8 cellular contexts compared by ENCODE assay signal in the genomic region with DNA sequence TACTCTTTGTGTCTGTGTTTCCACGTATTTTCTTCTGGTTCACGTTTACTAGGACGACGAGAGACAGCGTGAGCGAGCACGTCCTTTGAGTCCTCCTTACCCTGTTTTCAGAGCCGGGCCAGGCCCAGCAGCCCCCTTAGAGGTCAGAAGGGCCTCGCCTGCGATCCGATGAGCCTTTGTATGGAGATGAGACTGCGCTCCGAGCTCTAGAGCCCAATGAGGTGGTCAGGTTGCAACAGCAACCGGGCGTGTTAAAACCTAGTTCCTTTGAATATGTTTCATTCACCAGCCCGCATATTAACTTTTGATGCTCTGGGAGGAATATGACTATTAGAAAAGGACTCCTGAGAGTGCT. TPM values are rescaled to one million over a fixed set of nuclear protein-coding genes. Genes with fewer than 3 reads are reported as not detected.
DNase-seq lines count a peak whose midpoint lies in the region; ATAC-seq and TF ChIP-seq lines count a peak whose summit lies in the region.

No MANE protein-coding gene starts in this region.

- H3K4me2 ChIP-seq in skeletal muscle satellite cell (ENCODE audit: low read length), result peak overlapping the region; percentile 95

- H3K4me1 ChIP-seq in left ventricle myocardium inferior, result peaks cover 84% of the 10 kb centered on the region
- H3K4me1 ChIP-seq in skeletal muscle satellite cell (ENCODE audit: control insufficient read depth, insufficient read depth, low read length), result peaks cover 44% of the 10 kb centered on the region

- H3K9ac ChIP-seq in skeletal muscle satellite cell (ENCODE audit: low read depth, low read length), result peak overlapping the region; percentile 80

- H3K27me3 ChIP-seq in WERI-Rb-1 (ENCODE audit: insufficient read depth, low read depth, severe bottlenecking), result no peaks in the 10 kb centered on the region
- no peaks in the 10 kb centered on the region for H3K27me3 ChIP-seq in left ventricle myocardium inferior (ENCODE audit: low read depth)
- H3K27me3 ChIP-seq in skeletal muscle satellite cell (ENCODE audit: control insufficient read depth, insufficient read depth, low read length), result no peaks in the 10 kb centered on the region

- no peak for TF ChIP-seq CTCF in WERI-Rb-1 (IDR thresholded peaks at IDR 0.05; ENCODE audit: low read depth, low read length)
- no peak for TF ChIP-seq CTCF in left ventricle myocardium inferior (IDR thresholded peaks at IDR 0.05; ENCODE audit: borderline replicate concordance)

- ATAC-seq in HG02884 (IDR thresholded peaks at IDR 0.05; ENCODE audit: unreplicated experiment) (peak; percentile 13), GM21576 (IDR thresholded peaks at IDR 0.05; ENCODE audit: unreplicated experiment) (no peak)

- H3K4me3 ChIP-seq in WERI-Rb-1 (ENCODE audit: low read depth, low read length), result peak overlapping the region; percentile 90
- H3K4me3 ChIP-seq in left ventricle myocardium inferior, result peak overlapping the region; percentile 96
- H3K4me3 ChIP-seq in skeletal muscle satellite cell (ENCODE audit: low read length), result peak overlapping the region; percentile 84

- peak overlapping the region; percentile 74 for H3K27ac ChIP-seq in WERI-Rb-1
- H3K27ac ChIP-seq in left ventricle myocardium inferior (replicated peaks), result peak overlapping the region; percentile 98

- DNase-seq in GM04504 (ENCODE audit: low read depth) (peak; percentile 5), WERI-Rb-1 (no peak), left ventricle myocardium inferior (no peak), islet precursor cell (no peak), activated gamma-delta T cell (lab: John Stamatoyannopoulos, UW) (no peak)

- H3K9me3 ChIP-seq in WERI-Rb-1 (ENCODE audit: severe bottlenecking), result no peaks in the 10 kb centered on the region
- no peaks in the 10 kb centered on the region for H3K9me3 ChIP-seq in left ventricle myocardium inferior (replicated peaks)
- H3K9me3 ChIP-seq in skeletal muscle satellite cell (replicated peaks; ENCODE audit: low read length), result no peaks in the 10 kb centered on the region

- H3K36me3 ChIP-seq in WERI-Rb-1, result peaks cover 8% of the 10 kb centered on the region
- no peaks in the 10 kb centered on the region for H3K36me3 ChIP-seq in left ventricle myocardium inferior
- H3K36me3 ChIP-seq in skeletal muscle satellite cell (ENCODE audit: insufficient read depth, low read length), result peaks cover 4% of the 10 kb centered on the region

- intact Hi-C loops in left ventricle myocardium inferior (cut with micrococcal nuclease), result loop anchor here (10.0 kb wide), 1 partner anchor 83 kb away; the partner anchor contains the start of gene TBC1D14

RNA-seq across cellular contexts. Expression of gene TADA2B, which starts 55.6 kb away (rescaled TPM):
- total RNA-seq in left ventricle myocardium inferior, result 33.7 TPM
- total RNA-seq in skeletal muscle satellite cell (2012; rRNA removed), result 9.9 and 10.5 TPM in 2 replicates
